ENCODE assay signal across 11 cellular contexts in genomic region chr3:10759495-10759894, GRCh38. TPM values are rescaled to one million over a fixed set of nuclear protein-coding genes. Genes with fewer than 3 reads are reported as not detected.
"Had no signal": no experiment of that assay in that cellular context is flagged by ENCODE, and none has a peak within 500 bp of the region (broad histone marks: within the 10 kb centered on the region; RNA-seq: fewer than 3 reads in every experiment).

No MANE protein-coding gene starts in this region.

- H3K4me3 Mint-ChIP-seq: GM23338, H9, HFFc6 had no signal

- H3K4me3 ChIP-seq: GM23338 had no signal

- H3K27ac Mint-ChIP-seq: GM23338, H9, HFFc6 had no signal

- H3K9me3 Mint-ChIP-seq: GM23338, H9, HFFc6 had no signal

- DNase-seq: H9, HCEC 1CT, HFFc6, IMR-90, KBM-7 had no signal

- FAIRE-seq: H1, H54 had no signal

- H3K27ac ChIP-seq: HL-60, KMS-11 had no signal

- H2AFZ ChIP-seq: GM23338 had no signal

- H3K9ac ChIP-seq: KMS-11 had no signal

- ATAC-seq: GM23338 had no signal

- H3K4me2 ChIP-seq: GM23338, KMS-11 had no signal

RNA-seq across cellular contexts. Expression of gene SLC6A11, which starts 56.5 kb away (rescaled TPM):
- total RNA-seq: HT1080, IMR-90 had no signal
- polyA plus RNA-seq: IMR-90 had no signal
